In genomic region chr5:29944327-29944726, GRCh38 we compare ENCODE assay signal across 25 cellular contexts.
"Had no signal": no experiment of that assay in that cellular context is flagged by ENCODE, and none has a peak within 500 bp of the region (broad histone marks: within the 10 kb centered on the region; RNA-seq: fewer than 3 reads in every experiment).

No MANE protein-coding gene starts in this region.

- H3K79me2 ChIP-seq: hepatocyte had no signal

- H3K27me3 ChIP-seq: colonic mucosa, dorsolateral prefrontal cortex, esophagus muscularis mucosa, esophagus squamous epithelium, foreskin keratinocyte, gastrocnemius medialis, gastroesophageal sphincter, heart left ventricle, heart right ventricle, hepatocyte had no signal

- ATAC-seq: effector memory CD8-positive, alpha-beta T cell; esophagus mucosa; foreskin keratinocyte; gastrocnemius medialis; gastroesophageal sphincter; heart left ventricle; heart right ventricle had no signal

- H3K4me1 ChIP-seq: colonic mucosa, esophagus muscularis mucosa, esophagus squamous epithelium, foreskin keratinocyte, gastrocnemius medialis, gastroesophageal sphincter, heart left ventricle, heart right ventricle had no signal

- DNase-seq: colonic mucosa; cortex of kidney; dermis blood vessel endothelial cell; dorsolateral prefrontal cortex; effector CD4-positive, alpha-beta T cell; effector CD8-positive, alpha-beta T cell; effector memory CD4-positive, alpha-beta T cell; effector memory CD8-positive, alpha-beta T cell; endodermal cell; erythroblast; esophagus squamous epithelium; foreskin fibroblast; foreskin keratinocyte; foreskin melanocyte; gastrocnemius medialis; glutamatergic neuron; head of caudate nucleus; heart left ventricle; heart right ventricle had no signal

- H3K27ac ChIP-seq: colonic mucosa, coronary artery, dorsolateral prefrontal cortex, epithelial cell of prostate, esophagus muscularis mucosa, esophagus squamous epithelium, foreskin keratinocyte, gastrocnemius medialis, gastroesophageal sphincter, heart left ventricle, heart right ventricle, hepatocyte had no signal

- H3K36me3 ChIP-seq: colonic mucosa, esophagus muscularis mucosa, esophagus squamous epithelium, gastrocnemius medialis, gastroesophageal sphincter, heart left ventricle, heart right ventricle had no signal

- H2AFZ ChIP-seq: hepatocyte had no signal

- H3K4me2 ChIP-seq: hepatocyte had no signal

- H3K9me3 ChIP-seq: colonic mucosa, esophagus muscularis mucosa, esophagus squamous epithelium, gastrocnemius medialis, gastroesophageal sphincter, heart left ventricle, heart right ventricle had no signal

- H3K4me3 ChIP-seq: colonic mucosa, coronary artery, dorsolateral prefrontal cortex, esophagus muscularis mucosa, esophagus squamous epithelium, gastrocnemius medialis, gastroesophageal sphincter, heart left ventricle, heart right ventricle, hepatocyte had no signal
